ENCODE assay signal across 2 cellular contexts in the genomic region with DNA sequence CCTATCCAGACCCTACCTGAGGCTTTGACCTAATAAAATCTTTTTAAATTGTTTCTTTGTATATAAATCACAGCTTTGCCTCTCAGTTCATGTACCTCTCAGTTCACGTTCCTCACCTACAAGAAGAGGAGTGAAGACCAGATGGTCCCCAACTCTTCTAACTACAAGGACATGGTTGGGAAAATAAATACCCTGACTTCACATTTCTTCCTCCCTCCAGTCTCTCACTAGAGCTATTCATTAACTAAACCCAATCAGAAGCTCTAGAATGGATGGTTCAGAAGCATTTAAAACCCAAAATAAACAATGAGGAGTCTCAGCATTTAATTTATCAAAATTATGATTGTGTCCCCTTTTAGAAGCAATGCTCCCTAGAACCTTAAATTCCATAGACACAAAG.
A peak's percentile ranks its signal among the peaks of the same experiment; 100 is the strongest.
TF ChIP-seq lines count a peak whose summit lies in the region.

No MANE protein-coding gene starts in this region.

TF ChIP-seq in A549, 52 proteins besides CTCF, POLR2A, EP300 and RAD21 (continued from another document):
- TF ChIP-seq EHMT2 (IDR thresholded peaks at IDR 0.05; ENCODE audit: low read depth) (no peak), TFCP2L1 (CRISPR knock-in tag; IDR thresholded peaks at IDR 0.05) (no peak), BHLHE40 (IDR thresholded peaks at IDR 0.05; ENCODE audit: low read depth, low read length) (no peak), CHD4 (IDR thresholded peaks at IDR 0.05; ENCODE audit: borderline replicate concordance) (no peak), EHF (CRISPR knock-in tag; IDR thresholded peaks at IDR 0.05) (no peak), JUN (IDR thresholded peaks at IDR 0.05) (no peak)
- TF ChIP-seq, protein P1, sequence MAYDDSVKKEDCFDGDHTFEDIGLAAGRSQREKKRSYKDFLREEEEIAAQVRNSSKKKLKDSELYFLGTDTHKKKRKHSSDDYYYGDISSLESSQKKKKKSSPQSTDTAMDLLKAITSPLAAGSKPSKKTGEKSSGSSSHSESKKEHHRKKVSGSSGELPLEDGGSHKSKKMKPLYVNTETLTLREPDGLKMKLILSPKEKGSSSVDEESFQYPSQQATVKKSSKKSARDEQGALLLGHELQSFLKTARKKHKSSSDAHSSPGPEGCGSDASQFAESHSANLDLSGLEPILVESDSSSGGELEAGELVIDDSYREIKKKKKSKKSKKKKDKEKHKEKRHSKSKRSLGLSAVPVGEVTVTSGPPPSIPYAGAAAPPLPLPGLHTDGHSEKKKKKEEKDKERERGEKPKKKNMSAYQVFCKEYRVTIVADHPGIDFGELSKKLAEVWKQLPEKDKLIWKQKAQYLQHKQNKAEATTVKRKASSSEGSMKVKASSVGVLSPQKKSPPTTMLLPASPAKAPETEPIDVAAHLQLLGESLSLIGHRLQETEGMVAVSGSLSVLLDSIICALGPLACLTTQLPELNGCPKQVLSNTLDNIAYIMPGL (CRISPR knock-in tag; IDR thresholded peaks at IDR 0.05; ENCODE audit: borderline replicate concordance): no peak

TF ChIP-seq in HepG2, 621 proteins besides CTCF, POLR2A, EP300 and RAD21 (continued from another document and continues in another):
- TF ChIP-seq, protein P2, sequence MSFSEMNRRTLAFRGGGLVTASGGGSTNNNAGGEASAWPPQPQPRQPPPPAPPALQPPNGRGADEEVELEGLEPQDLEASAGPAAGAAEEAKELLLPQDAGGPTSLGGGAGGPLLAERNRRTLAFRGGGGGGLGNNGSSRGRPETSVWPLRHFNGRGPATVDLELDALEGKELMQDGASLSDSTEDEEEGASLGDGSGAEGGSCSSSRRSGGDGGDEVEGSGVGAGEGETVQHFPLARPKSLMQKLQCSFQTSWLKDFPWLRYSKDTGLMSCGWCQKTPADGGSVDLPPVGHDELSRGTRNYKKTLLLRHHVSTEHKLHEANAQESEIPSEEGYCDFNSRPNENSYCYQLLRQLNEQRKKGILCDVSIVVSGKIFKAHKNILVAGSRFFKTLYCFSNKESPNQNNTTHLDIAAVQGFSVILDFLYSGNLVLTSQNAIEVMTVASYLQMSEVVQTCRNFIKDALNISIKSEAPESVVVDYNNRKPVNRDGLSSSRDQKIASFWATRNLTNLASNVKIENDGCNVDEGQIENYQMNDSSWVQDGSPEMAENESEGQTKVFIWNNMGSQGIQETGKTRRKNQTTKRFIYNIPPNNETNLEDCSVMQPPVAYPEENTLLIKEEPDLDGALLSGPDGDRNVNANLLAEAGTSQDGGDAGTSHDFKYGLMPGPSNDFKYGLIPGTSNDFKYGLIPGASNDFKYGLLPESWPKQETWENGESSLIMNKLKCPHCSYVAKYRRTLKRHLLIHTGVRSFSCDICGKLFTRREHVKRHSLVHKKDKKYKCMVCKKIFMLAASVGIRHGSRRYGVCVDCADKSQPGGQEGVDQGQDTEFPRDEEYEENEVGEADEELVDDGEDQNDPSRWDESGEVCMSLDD (CRISPR knock-in tag; IDR thresholded peaks at IDR 0.05; ENCODE audit: borderline replicate concordance): no peak
- TF ChIP-seq TFE3 (CRISPR knock-in tag; IDR thresholded peaks at IDR 0.05) (no peak), CHD4 (IDR thresholded peaks at IDR 0.05; ENCODE audit: borderline replicate concordance, low read length) (peak; percentile 74; the same call in 1 of the 2 replicates), RFX5 (IDR thresholded peaks at IDR 0.05; ENCODE audit: low read depth, low read length) (no peak), DRAP1 (CRISPR knock-in tag; IDR thresholded peaks at IDR 0.05) (peak; percentile 55), SIX4 (CRISPR knock-in tag; IDR thresholded peaks at IDR 0.05) (no peak), HMG20A (CRISPR knock-in tag; IDR thresholded peaks at IDR 0.05; ENCODE audit: borderline replicate concordance) (no peak), POLR2AphosphoS5 (IDR thresholded peaks at IDR 0.05; ENCODE audit: low read depth, low read length) (peak; percentile 56), MYNN (CRISPR knock-in tag; IDR thresholded peaks at IDR 0.05; ENCODE audit: low read depth) (no peak), SOX6 (IDR thresholded peaks at IDR 0.05) (no peak), SOX6 (CRISPR knock-in tag; IDR thresholded peaks at IDR 0.05) (no peak), ZNF543 (CRISPR knock-in tag; IDR thresholded peaks at IDR 0.05) (0 out of 2 replicates have a peak, but pooled peaks have one; percentile 11), MEF2D (CRISPR knock-in tag; IDR thresholded peaks at IDR 0.05) (no peak), HHEX (CRISPR knock-in tag; IDR thresholded peaks at IDR 0.05) (no peak), ZNF24 (IDR thresholded peaks at IDR 0.05) (no peak), ZNF776 (CRISPR knock-in tag; IDR thresholded peaks at IDR 0.05) (no peak), HOXA5 (CRISPR knock-in tag; IDR thresholded peaks at IDR 0.05) (no peak), KAT7 (CRISPR knock-in tag; IDR thresholded peaks at IDR 0.05; ENCODE audit: borderline replicate concordance) (no peak), THYN1 (CRISPR knock-in tag; IDR thresholded peaks at IDR 0.05; ENCODE audit: borderline replicate concordance, low read depth) (no peak), PHF21A (CRISPR knock-in tag; IDR thresholded peaks at IDR 0.05) (no peak), HNRNPLL (IDR thresholded peaks at IDR 0.05; ENCODE audit: low read depth, low read length, poor library complexity, severe bottlenecking) (no peak), ZNF510 (CRISPR knock-in tag; IDR thresholded peaks at IDR 0.05; ENCODE audit: low read depth) (no peak), TEAD3 (CRISPR knock-in tag; optimal IDR thresholded peaks at IDR 0.05; ENCODE audit: borderline replicate concordance) (no peak), ZNF18 (CRISPR knock-in tag; IDR thresholded peaks at IDR 0.05; ENCODE audit: insufficient replicate concordance) (peak; percentile 6), DMAP1 (CRISPR knock-in tag; IDR thresholded peaks at IDR 0.05) (0 out of 2 replicates have a peak, but pooled peaks have one; percentile 3), STAT5B (CRISPR knock-in tag; IDR thresholded peaks at IDR 0.05) (no peak), ZNF143 (CRISPR knock-in tag; IDR thresholded peaks at IDR 0.05) (no peak)
- TF ChIP-seq, protein P3, sequence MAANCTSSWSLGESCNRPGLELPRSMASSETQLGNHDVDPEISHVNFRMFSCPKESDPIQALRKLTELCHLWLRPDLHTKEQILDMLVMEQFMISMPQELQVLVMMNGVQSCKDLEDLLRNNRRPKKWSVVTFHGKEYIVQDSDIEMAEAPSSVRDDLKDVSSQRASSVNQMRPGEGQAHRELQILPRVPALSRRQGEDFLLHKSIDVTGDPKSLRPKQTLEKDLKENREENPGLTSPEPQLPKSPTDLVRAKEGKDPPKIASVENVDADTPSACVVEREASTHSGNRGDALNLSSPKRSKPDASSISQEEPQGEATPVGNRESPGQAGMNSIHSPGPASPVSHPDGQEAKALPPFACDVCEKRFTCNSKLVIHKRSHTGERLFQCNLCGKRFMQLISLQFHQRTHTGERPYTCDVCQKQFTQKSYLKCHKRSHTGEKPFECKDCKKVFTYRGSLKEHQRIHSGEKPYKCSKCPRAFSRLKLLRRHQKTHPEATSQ (CRISPR knock-in tag; IDR thresholded peaks at IDR 0.05; ENCODE audit: borderline replicate concordance): no peak
- TF ChIP-seq, protein P4, sequence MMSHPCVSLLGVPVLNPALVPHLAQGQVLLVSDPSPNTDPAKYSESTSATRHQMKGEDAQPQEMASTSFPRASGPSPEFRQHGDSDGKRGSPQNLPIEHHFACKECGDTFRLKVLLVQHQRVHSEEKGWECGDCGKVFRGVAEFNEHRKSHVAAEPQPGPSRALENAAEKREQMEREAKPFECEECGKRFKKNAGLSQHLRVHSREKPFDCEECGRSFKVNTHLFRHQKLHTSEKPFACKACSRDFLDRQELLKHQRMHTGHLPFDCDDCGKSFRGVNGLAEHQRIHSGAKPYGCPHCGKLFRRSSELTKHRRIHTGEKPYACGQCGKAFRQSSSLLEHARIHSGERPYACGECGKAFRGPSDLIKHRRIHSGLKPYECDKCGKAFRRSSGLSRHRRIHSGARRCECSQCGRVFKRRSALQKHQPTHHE (CRISPR knock-in tag; IDR thresholded peaks at IDR 0.05; ENCODE audit: borderline replicate concordance): no peak
- TF ChIP-seq, protein P5, sequence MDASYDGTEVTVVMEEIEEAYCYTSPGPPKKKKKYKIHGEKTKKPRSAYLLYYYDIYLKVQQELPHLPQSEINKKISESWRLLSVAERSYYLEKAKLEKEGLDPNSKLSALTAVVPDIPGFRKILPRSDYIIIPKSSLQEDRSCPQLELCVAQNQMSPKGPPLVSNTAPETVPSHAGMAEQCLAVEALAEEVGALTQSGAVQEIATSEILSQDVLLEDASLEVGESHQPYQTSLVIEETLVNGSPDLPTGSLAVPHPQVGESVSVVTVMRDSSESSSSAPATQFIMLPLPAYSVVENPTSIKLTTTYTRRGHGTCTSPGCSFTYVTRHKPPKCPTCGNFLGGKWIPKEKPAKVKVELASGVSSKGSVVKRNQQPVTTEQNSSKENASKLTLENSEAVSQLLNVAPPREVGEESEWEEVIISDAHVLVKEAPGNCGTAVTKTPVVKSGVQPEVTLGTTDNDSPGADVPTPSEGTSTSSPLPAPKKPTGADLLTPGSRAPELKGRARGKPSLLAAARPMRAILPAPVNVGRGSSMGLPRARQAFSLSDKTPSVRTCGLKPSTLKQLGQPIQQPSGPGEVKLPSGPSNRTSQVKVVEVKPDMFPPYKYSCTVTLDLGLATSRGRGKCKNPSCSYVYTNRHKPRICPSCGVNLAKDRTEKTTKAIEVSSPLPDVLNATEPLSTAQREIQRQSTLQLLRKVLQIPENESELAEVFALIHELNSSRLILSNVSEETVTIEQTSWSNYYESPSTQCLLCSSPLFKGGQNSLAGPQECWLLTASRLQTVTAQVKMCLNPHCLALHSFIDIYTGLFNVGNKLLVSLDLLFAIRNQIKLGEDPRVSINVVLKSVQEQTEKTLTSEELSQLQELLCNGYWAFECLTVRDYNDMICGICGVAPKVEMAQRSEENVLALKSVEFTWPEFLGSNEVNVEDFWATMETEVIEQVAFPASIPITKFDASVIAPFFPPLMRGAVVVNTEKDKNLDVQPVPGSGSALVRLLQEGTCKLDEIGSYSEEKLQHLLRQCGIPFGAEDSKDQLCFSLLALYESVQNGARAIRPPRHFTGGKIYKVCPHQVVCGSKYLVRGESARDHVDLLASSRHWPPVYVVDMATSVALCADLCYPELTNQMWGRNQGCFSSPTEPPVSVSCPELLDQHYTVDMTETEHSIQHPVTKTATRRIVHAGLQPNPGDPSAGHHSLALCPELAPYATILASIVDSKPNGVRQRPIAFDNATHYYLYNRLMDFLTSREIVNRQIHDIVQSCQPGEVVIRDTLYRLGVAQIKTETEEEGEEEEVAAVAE (CRISPR knock-in tag; IDR thresholded peaks at IDR 0.05; ENCODE audit: borderline replicate concordance): no peak
- TF ChIP-seq, protein P6, sequence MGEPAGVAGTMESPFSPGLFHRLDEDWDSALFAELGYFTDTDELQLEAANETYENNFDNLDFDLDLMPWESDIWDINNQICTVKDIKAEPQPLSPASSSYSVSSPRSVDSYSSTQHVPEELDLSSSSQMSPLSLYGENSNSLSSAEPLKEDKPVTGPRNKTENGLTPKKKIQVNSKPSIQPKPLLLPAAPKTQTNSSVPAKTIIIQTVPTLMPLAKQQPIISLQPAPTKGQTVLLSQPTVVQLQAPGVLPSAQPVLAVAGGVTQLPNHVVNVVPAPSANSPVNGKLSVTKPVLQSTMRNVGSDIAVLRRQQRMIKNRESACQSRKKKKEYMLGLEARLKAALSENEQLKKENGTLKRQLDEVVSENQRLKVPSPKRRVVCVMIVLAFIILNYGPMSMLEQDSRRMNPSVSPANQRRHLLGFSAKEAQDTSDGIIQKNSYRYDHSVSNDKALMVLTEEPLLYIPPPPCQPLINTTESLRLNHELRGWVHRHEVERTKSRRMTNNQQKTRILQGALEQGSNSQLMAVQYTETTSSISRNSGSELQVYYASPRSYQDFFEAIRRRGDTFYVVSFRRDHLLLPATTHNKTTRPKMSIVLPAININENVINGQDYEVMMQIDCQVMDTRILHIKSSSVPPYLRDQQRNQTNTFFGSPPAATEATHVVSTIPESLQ (CRISPR knock-in tag; conservative IDR thresholded peaks at IDR 0.05): no peak
- TF ChIP-seq, protein P7, sequence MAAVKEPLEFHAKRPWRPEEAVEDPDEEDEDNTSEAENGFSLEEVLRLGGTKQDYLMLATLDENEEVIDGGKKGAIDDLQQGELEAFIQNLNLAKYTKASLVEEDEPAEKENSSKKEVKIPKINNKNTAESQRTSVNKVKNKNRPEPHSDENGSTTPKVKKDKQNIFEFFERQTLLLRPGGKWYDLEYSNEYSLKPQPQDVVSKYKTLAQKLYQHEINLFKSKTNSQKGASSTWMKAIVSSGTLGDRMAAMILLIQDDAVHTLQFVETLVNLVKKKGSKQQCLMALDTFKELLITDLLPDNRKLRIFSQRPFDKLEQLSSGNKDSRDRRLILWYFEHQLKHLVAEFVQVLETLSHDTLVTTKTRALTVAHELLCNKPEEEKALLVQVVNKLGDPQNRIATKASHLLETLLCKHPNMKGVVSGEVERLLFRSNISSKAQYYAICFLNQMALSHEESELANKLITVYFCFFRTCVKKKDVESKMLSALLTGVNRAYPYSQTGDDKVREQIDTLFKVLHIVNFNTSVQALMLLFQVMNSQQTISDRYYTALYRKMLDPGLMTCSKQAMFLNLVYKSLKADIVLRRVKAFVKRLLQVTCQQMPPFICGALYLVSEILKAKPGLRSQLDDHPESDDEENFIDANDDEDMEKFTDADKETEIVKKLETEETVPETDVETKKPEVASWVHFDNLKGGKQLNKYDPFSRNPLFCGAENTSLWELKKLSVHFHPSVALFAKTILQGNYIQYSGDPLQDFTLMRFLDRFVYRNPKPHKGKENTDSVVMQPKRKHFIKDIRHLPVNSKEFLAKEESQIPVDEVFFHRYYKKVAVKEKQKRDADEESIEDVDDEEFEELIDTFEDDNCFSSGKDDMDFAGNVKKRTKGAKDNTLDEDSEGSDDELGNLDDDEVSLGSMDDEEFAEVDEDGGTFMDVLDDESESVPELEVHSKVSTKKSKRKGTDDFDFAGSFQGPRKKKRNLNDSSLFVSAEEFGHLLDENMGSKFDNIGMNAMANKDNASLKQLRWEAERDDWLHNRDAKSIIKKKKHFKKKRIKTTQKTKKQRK (IDR thresholded peaks at IDR 0.05; ENCODE audit: low read length): no peak
